Comparison of ENCODE assay signal across 24 cellular contexts in genomic region chr16:9412362-9413311, GRCh38.
DNase-seq lines count a peak whose midpoint lies in the region; ATAC-seq, FAIRE-seq and TF ChIP-seq lines count a peak whose summit lies in the region.
"Had no signal": no experiment of that assay in that cellular context is flagged by ENCODE, and none has a peak within 500 bp of the region (broad histone marks: within the 10 kb centered on the region; RNA-seq: fewer than 3 reads in every experiment).

No MANE protein-coding gene starts in this region.

- H3K4me1 Mint-ChIP-seq in MCF 10A (ENCODE audit: insufficient read depth, unreplicated experiment): no peaks in the 10 kb centered on the region
- H3K4me1 Mint-ChIP-seq: B cell; CD8-positive, alpha-beta memory T cell had no signal

- TF ChIP-seq POLR2A in right lobe of liver (IDR thresholded peaks at IDR 0.05): no peak

- POLR2A ChIA-PET in MCF 10A (lab: Yijun Ruan, JAX): no interaction called here

- no peaks in the 10 kb centered on the region for H3K27me3 Mint-ChIP-seq in MCF 10A (ENCODE audit: insufficient read depth, unreplicated experiment)
- H3K27me3 Mint-ChIP-seq: CD4-positive, alpha-beta T cell had no signal

- FAIRE-seq in pancreas (lab: Jason Lieb, UNC): no peak
- FAIRE-seq: A204.1, D721Med, G401.6, GM12892, GM19239 had no signal

- H3K36me3 ChIP-seq in left lung (no peaks in the 10 kb centered on the region), right lobe of liver (no peaks in the 10 kb centered on the region), pancreas (no peaks in the 10 kb centered on the region)
- H3K36me3 ChIP-seq: BLaER1 had no signal

- H3K4me1 ChIP-seq in left lung (peaks cover 0 to 8% of the 10 kb centered on the region in 2 donors), right lobe of liver (peaks cover 0 to 9% (median 0%) of the 10 kb centered on the region in 4 donors), pancreas (peaks cover 0 to 11% (median 9%) of the 10 kb centered on the region in 3 donors)
- H3K4me1 ChIP-seq: BLaER1 had no signal

- no peak overlapping the region for H3K27ac Mint-ChIP-seq in MCF 10A (ENCODE audit: low read depth, unreplicated experiment)
- H3K27ac Mint-ChIP-seq: B cell; CD4-positive, alpha-beta T cell; CD8-positive, alpha-beta memory T cell; GM23338; H9 had no signal

- H3K27me3 ChIP-seq in left lung (no peaks in the 10 kb centered on the region), right lobe of liver (no peaks in the 10 kb centered on the region), pancreas (no peaks in the 10 kb centered on the region)
- H3K27me3 ChIP-seq: BLaER1 had no signal

- 51% methylated on average over 10 of the region's 11 CpGs for WGBS in right lobe of liver (ENCODE audit: insufficient coverage, low coverage, low lambda C conversion rate, missing lambda C conversion rate)
- 25 to 28% methylated on average over 11 of the region's 11 CpGs for WGBS in pancreas, 2 donors

- no peak overlapping the region for H3K4me3 Mint-ChIP-seq in MCF 10A (ENCODE audit: unreplicated experiment)
- H3K4me3 Mint-ChIP-seq: B cell; CD4-positive, alpha-beta T cell; CD8-positive, alpha-beta memory T cell; GM23338; H9 had no signal

- H3K27ac ChIP-seq in left lung (no peak overlapping the region), right lobe of liver (no peak overlapping the region), pancreas (peak overlapping the region in 3 of 4 donors; percentile 31 to 60 (median 48))
- H3K27ac ChIP-seq: 22Rv1, BLaER1, C4-2B had no signal

- CTCF ChIA-PET in MCF 10A (lab: Yijun Ruan, JAX): no interaction called here

- intact Hi-C loops in left lung (cut with DNase I): no loop called here
- intact Hi-C loops in right lobe of liver (cut with DNase I): no loop called here
- intact Hi-C loops in pancreas (cut with DNase I): no loop called here
- intact Hi-C loops in MCF 10A (cut with micrococcal nuclease): no loop called here
- intact Hi-C loops in left cardiac atrium (cut with DNase I): no loop called here

- peak; percentile 15 for DNase-seq in DMS53 (lab: John Stamatoyannopoulos, UW)
- no peak for DNase-seq in DMS53 treated with DMSO at 0.1 percent for 48 hours (lab: John Stamatoyannopoulos, UW; ENCODE audit: unreplicated experiment)
- peak in 1 of 2 donors; percentile 33 for DNase-seq in left lung
- DNase-seq in right lobe of liver: peak in 1 of 3 donors; percentile 49
- peak in 4 of 6 donors; percentile 30 to 71 (median 68) for DNase-seq in pancreas
- DNase-seq in MCF 10A (ENCODE audit: unreplicated experiment): no peak
- no peak for DNase-seq in left cardiac atrium
- DNase-seq in HK-2 (ENCODE audit: unreplicated experiment): no peak
- DNase-seq: CD4-positive, alpha-beta T cell; CD8-positive, alpha-beta memory T cell; DMS 273 treated with DMSO at 0.1 percent for 48 hours; DND-41; H9 had no signal

- H3K9me3 Mint-ChIP-seq in MCF 10A (ENCODE audit: unreplicated experiment): peaks cover 35% of the 10 kb centered on the region

- no peak overlapping the region for H3K4me3 ChIP-seq in left lung
- no peak overlapping the region for H3K4me3 ChIP-seq in right lobe of liver
- H3K4me3 ChIP-seq in pancreas: no peak overlapping the region
- H3K4me3 ChIP-seq: BLaER1, GM23338 had no signal

- ATAC-seq in left lung (peak; percentile 70), right lobe of liver (peak; percentile 60 to 89 (median 76)), pancreas (peak; percentile 87 to 94 (median 92)), left cardiac atrium (no peak)
- ATAC-seq: GM23338, HCT116 had no signal

- peaks cover 0 to 11% of the 10 kb centered on the region in 2 donors for H3K9me3 ChIP-seq in left lung
- no peaks in the 10 kb centered on the region for H3K9me3 ChIP-seq in right lobe of liver
- H3K9me3 ChIP-seq in pancreas: no peaks in the 10 kb centered on the region

- no peaks in the 10 kb centered on the region for H3K36me3 Mint-ChIP-seq in MCF 10A (ENCODE audit: insufficient read depth, unreplicated experiment)
- H3K36me3 Mint-ChIP-seq: CD8-positive, alpha-beta memory T cell had no signal

- BruUV-seq in MCF 10A (replicated peaks; lab: Mats Ljungman, UMichigan): no TSS peak

- no peak for TF ChIP-seq CTCF in left lung (IDR thresholded peaks at IDR 0.05)
- TF ChIP-seq CTCF in right lobe of liver (IDR thresholded peaks at IDR 0.05): no peak
- no peak for TF ChIP-seq CTCF in pancreas (IDR thresholded peaks at IDR 0.05)
- TF ChIP-seq CTCF in MCF 10A (IDR thresholded peaks at IDR 0.05; ENCODE audit: unreplicated experiment): no peak

Comparison
In these comparisons a context has a peak if more than half of its experiments do, and no peak if none do; other contexts are left out.
1. DNase-seq: peak in DMS53 (single experiment) and pancreas (4 of 6); none in DMS53 treated with DMSO at 0.1 percent for 48 hours (single experiment), MCF 10A (single experiment), left cardiac atrium (single experiment) and HK-2 (single experiment).
2. ATAC-seq: peak in left lung (single experiment), right lobe of liver (4 of 4) and pancreas (4 of 4); none in left cardiac atrium (0 of 2).
3. H3K27ac ChIP-seq: peak in pancreas (3 of 4); none in left lung (0 of 2) and right lobe of liver (0 of 3).